In genomic region chr12:116133609-116134214, GRCh38 we compare ENCODE assay signal across 3 cellular contexts.
TF ChIP-seq lines count a peak whose summit lies in the region.

No MANE protein-coding gene starts in this region.

TF ChIP-seq in SK-N-SH, 30 proteins besides CTCF, POLR2A, EP300 and RAD21 (continued from another document):
- TF ChIP-seq NFIC (IDR thresholded peaks at IDR 0.05; ENCODE audit: borderline replicate concordance): no peak
- no peak for TF ChIP-seq TEAD4 (IDR thresholded peaks at IDR 0.05; ENCODE audit: borderline replicate concordance, insufficient read depth)
- TF ChIP-seq USF1 (IDR thresholded peaks at IDR 0.05; ENCODE audit: borderline replicate concordance, low read depth): no peak
- no peak for TF ChIP-seq ELF1 (IDR thresholded peaks at IDR 0.05)
- no peak for TF ChIP-seq SMC3 (IDR thresholded peaks at IDR 0.05; ENCODE audit: low read depth, low read length)
- no peak for TF ChIP-seq GATA2 (CRISPR knock-in tag; IDR thresholded peaks at IDR 0.05)
- no peak for TF ChIP-seq YY1 (IDR thresholded peaks at IDR 0.05; ENCODE audit: low read depth)
- no peak for TF ChIP-seq ZBTB33 (IDR thresholded peaks at IDR 0.05; ENCODE audit: borderline replicate concordance, low read depth)
- no peak for TF ChIP-seq RCOR1 (IDR thresholded peaks at IDR 0.05; ENCODE audit: low read length)
- TF ChIP-seq CHD2 (IDR thresholded peaks at IDR 0.05; ENCODE audit: low read length, partially characterized antibody): no peak
- TF ChIP-seq USF2 (IDR thresholded peaks at IDR 0.05; ENCODE audit: borderline replicate concordance, low read depth, low read length): no peak
- TF ChIP-seq IRF3 (IDR thresholded peaks at IDR 0.05; ENCODE audit: low read depth, low read length): no peak
- TF ChIP-seq RXRA (IDR thresholded peaks at IDR 0.05; ENCODE audit: borderline replicate concordance, low read depth): no peak

TF ChIP-seq in SK-N-SH treated with all-trans-retinoic acid at 6 μM for 48 hours, 23 proteins besides CTCF, POLR2A, EP300 and RAD21 (continued from another document):
- no peak for TF ChIP-seq CREB5 (CRISPR knock-in tag; IDR thresholded peaks at IDR 0.05; ENCODE audit: low read depth)
- no peak for TF ChIP-seq ZNF565 (CRISPR knock-in tag; conservative IDR thresholded peaks at IDR 0.05; ENCODE audit: low read depth)
- TF ChIP-seq TCF4 (CRISPR knock-in tag; IDR thresholded peaks at IDR 0.05; ENCODE audit: borderline replicate concordance): no peak
- TF ChIP-seq POU6F1 (CRISPR knock-in tag; IDR thresholded peaks at IDR 0.05; ENCODE audit: borderline replicate concordance, low read depth): no peak

TF ChIP-seq in HCT116, 20 proteins besides CTCF, POLR2A, EP300 and RAD21 (continued from another document):
- TF ChIP-seq CBX3 (IDR thresholded peaks at IDR 0.05; ENCODE audit: low read depth) (no peak), REST (IDR thresholded peaks at IDR 0.05; ENCODE audit: low read depth) (no peak), SRF (IDR thresholded peaks at IDR 0.05; ENCODE audit: low read depth) (no peak), YY1 (IDR thresholded peaks at IDR 0.05; ENCODE audit: extremely low read depth, insufficient replicate concordance, low read depth, low read length) (no peak), POLR2AphosphoS5 (IDR thresholded peaks at IDR 0.05; ENCODE audit: low read depth, low read length) (no peak), EZH2phosphoT487 (IDR thresholded peaks at IDR 0.05; ENCODE audit: borderline replicate concordance) (no peak), ZBTB33 (IDR thresholded peaks at IDR 0.05; ENCODE audit: extremely low read depth, insufficient replicate concordance, low read length) (no peak), EZH2 (IDR thresholded peaks at IDR 0.05) (no peak), FOSL1 (IDR thresholded peaks at IDR 0.05; ENCODE audit: low read depth) (no peak), CEBPB (IDR thresholded peaks at IDR 0.05; ENCODE audit: low read depth) (no peak), ATF3 (IDR thresholded peaks at IDR 0.05) (no peak), SP1 (IDR thresholded peaks at IDR 0.05; ENCODE audit: low read depth) (no peak), ZFX (IDR thresholded peaks at IDR 0.05) (no peak), TCF7L2 (IDR thresholded peaks at IDR 0.05; ENCODE audit: borderline replicate concordance, extremely low read depth, insufficient read depth, insufficient read length) (no peak), EGR1 (IDR thresholded peaks at IDR 0.05; ENCODE audit: low read depth) (no peak), ELF1 (IDR thresholded peaks at IDR 0.05; ENCODE audit: borderline replicate concordance, low read depth) (no peak)
